ENCODE assay signal across 9 cellular contexts in the genomic region with DNA sequence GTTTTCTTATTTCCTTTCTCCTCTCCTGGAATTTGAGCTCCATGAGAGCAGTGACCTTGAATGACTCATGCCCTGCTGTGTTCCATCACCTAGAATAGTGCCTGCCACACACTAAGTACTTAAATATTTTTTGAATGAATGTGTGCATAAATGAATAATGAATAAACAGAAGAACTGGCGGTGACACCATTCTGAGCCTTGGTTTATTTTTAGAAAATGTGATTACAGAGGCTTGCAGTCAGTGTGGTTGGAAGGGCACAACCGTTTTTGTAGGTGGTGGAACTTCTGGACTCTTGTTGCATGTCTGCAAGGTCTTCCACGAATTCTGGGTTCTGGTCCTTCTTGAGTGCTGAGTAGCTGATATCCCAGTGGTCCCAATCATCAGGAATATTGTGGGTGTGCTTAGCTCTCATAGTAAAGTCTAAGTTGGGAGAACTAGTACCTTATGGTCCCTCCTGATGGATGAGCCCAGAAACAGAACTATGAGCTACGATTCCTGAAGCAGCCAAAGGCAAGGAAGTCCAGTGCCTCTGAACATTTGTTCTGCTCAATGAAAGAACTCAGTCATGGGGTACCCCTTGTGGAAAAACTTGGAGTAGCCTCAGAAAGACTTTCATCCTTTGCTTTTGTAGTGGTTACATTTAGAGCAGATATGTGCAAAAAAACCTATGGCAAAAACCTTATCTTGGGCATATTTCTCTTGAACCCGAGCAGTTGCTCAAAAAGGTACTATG. TPM values are rescaled to one million over a fixed set of nuclear protein-coding genes. Genes with fewer than 3 reads are reported as not detected.
DNase-seq lines count a peak whose midpoint lies in the region; ATAC-seq and TF ChIP-seq lines count a peak whose summit lies in the region.
"Had no signal": no experiment of that assay in that cellular context is flagged by ENCODE, and none has a peak within 500 bp of the region (broad histone marks: within the 10 kb centered on the region; RNA-seq: fewer than 3 reads in every experiment).

No MANE protein-coding gene starts in this region.

- H3K27ac ChIP-seq in left ventricle myocardium inferior (replicated peaks) = peak overlapping the region; percentile 61

- H3K9me3 Mint-ChIP-seq in HFFc6 (no peaks in the 10 kb centered on the region), CD14-positive monocyte (no peaks in the 10 kb centered on the region)

- no peak for ATAC-seq in GM21360 (IDR thresholded peaks at IDR 0.05; ENCODE audit: unreplicated experiment)

- H3K36me3 ChIP-seq in left ventricle myocardium inferior = no peaks in the 10 kb centered on the region

- H3K4me1 ChIP-seq in left ventricle myocardium inferior = peaks cover 36% of the 10 kb centered on the region

- peak; percentile 97 for DNase-seq in HFFc6
- DNase-seq in amniotic epithelial cell (ENCODE audit: low read depth) = peak; percentile 97
- no peak for DNase-seq in left ventricle myocardium inferior
- DNase-seq in stromal cell of bone marrow (ENCODE audit: low read depth) = peak; percentile 76
- no peak for DNase-seq in activated CD4-positive, alpha-beta T cell treated with anti-CD3 and anti-CD28 coated beads for 1 hour
- no peak for DNase-seq in stimulated activated CD4-positive, alpha-beta T cell treated with anti-CD3 and anti-CD28 coated beads, Interleukin-1b, Interleukin-23, amount 100 ng/mL, for 48 hours
- no peak for DNase-seq in CD14-positive monocyte (ENCODE audit: low spot score)

- TF ChIP-seq CTCF in HFFc6 (IDR thresholded peaks at IDR 0.05) = peak; percentile 76
- peak; percentile 17 for TF ChIP-seq CTCF in left ventricle myocardium inferior (IDR thresholded peaks at IDR 0.05; ENCODE audit: borderline replicate concordance)
- TF ChIP-seq CTCF in CD14-positive monocyte (IDR thresholded peaks at IDR 0.05) = no peak

- no peaks in the 10 kb centered on the region for H3K9me3 ChIP-seq in left ventricle myocardium inferior (replicated peaks)

- intact Hi-C loops in left ventricle myocardium inferior (cut with micrococcal nuclease) (no loop called here), CD14-positive monocyte (cut with micrococcal nuclease) (no loop called here)

- peaks cover 60% of the 10 kb centered on the region for H3K4me1 Mint-ChIP-seq in HFFc6 (ENCODE audit: low read depth)
- peaks cover 2% of the 10 kb centered on the region for H3K4me1 Mint-ChIP-seq in CD14-positive monocyte

- H3K27me3 Mint-ChIP-seq in HFFc6 (ENCODE audit: insufficient read depth) (no peaks in the 10 kb centered on the region; the same call in 1 of the 2 replicates), CD14-positive monocyte (ENCODE audit: low read depth in 3 of 3) (peaks cover 0 to 1% (median 0%) of the 10 kb centered on the region in 3 donors)

- no peak overlapping the region for H3K4me3 ChIP-seq in left ventricle myocardium inferior

- H3K36me3 Mint-ChIP-seq in HFFc6 (ENCODE audit: low read depth) (no peaks in the 10 kb centered on the region), CD14-positive monocyte (no peaks in the 10 kb centered on the region)

- peak overlapping the region; percentile 94 for H3K27ac Mint-ChIP-seq in HFFc6
- no peak overlapping the region for H3K27ac Mint-ChIP-seq in CD14-positive monocyte

- H3K27me3 ChIP-seq in left ventricle myocardium inferior (ENCODE audit: low read depth) = no peaks in the 10 kb centered on the region

- peak overlapping the region; percentile 77 for H3K4me3 Mint-ChIP-seq in HFFc6
- H3K4me3 Mint-ChIP-seq in CD14-positive monocyte = no peak overlapping the region

RNA-seq across cellular contexts. Expression of gene BHLHE41, which starts 28.8 kb away (rescaled TPM):
- total RNA-seq in HFFc6 (2021; fragmentation: NEBNext Ultra II Directional; extraction: Animal tissue kit (Norgen Biotek cat#: 25700)) = 10 to 100 TPM; 12.3 to 17.6 (median 13.8) TPM
- 33.4 TPM for total RNA-seq in left ventricle myocardium inferior
- not detected for polyA plus RNA-seq in CD14-positive monocyte
- total RNA-seq: activated CD8-positive, alpha-beta memory T cell treated with anti-CD3 and anti-CD28 coated beads for 36 hours had no signal

RNA-seq across cellular contexts. Expression of gene SSPN, which starts 41.8 kb away (rescaled TPM):
- 10 to 100 TPM; 10.6 to 17.5 (median 15.4) TPM for total RNA-seq in HFFc6 (2021; fragmentation: NEBNext Ultra II Directional; extraction: Animal tissue kit (Norgen Biotek cat#: 25700))
- total RNA-seq in left ventricle myocardium inferior = 67.4 TPM
- under 1 TPM in 1 of 2 donors, not detected in 1; 0.15 TPM for polyA plus RNA-seq in CD14-positive monocyte
- total RNA-seq: activated CD8-positive, alpha-beta memory T cell treated with anti-CD3 and anti-CD28 coated beads for 36 hours had no signal

Comparison
In these comparisons a context has a peak if more than half of its experiments do, and no peak if none do; other contexts are left out.
1. DNase-seq: peak in HFFc6 (single experiment), amniotic epithelial cell (single experiment) and stromal cell of bone marrow (single experiment); none in left ventricle myocardium inferior (single experiment), activated CD4-positive, alpha-beta T cell treated with anti-CD3 and anti-CD28 coated beads for 1 hour (single experiment), stimulated activated CD4-positive, alpha-beta T cell treated with anti-CD3 and anti-CD28 coated beads, Interleukin-1b, Interleukin-23, amount 100 ng/mL, for 48 hours (single experiment) and CD14-positive monocyte (single experiment).